ENCODE assay signal across 8 cellular contexts in the genomic region with DNA sequence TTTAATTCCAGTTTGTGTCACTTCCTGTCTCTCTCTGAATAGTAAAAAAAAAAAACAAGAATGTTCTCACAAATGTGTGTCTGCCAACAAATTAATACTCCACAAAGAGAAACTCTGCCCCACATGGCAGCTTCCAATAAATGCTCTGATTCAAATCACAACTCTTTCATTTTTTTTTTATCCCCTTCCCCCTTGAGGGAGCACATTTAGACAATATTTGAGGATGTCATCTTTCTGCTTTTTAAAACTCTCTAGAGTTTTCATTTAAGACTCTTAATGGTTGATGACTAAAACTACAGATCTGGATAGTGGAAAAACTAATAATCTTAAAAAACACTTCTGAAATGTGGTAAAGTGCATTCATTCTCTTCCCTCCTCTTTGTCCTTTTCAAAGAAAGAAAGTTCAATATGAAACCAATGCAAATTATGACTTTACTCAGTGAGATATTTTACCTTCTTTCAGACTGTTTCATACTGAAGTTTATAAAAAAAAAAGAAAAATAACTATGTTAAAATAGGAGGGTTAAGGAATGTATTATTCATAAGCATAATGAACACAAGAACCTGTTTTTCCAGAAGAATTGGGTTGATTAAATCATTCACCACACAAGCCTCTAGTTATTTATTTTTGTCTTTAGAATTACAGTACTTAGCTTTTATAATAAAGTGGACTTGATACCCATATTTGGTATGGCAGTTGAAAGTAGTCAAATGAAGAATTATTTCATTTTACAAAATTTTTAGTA. TPM values are rescaled to one million over a fixed set of nuclear protein-coding genes. Genes with fewer than 3 reads are reported as not detected.
A peak's percentile ranks its signal among the peaks of the same experiment; 100 is the strongest.
DNase-seq lines count a peak whose midpoint lies in the region; ATAC-seq and TF ChIP-seq lines count a peak whose summit lies in the region.

No MANE protein-coding gene starts in this region.

- peak; percentile 61 for ATAC-seq in CD8-positive, alpha-beta T cell
- peak; percentile 52 for ATAC-seq in GM21390 (IDR thresholded peaks at IDR 0.05; ENCODE audit: unreplicated experiment)
- peak; percentile 31 to 60 for ATAC-seq in lower lobe of right lung
- ATAC-seq in aorta (ENCODE audit: low FRiP score): peak; percentile 63

- POLR2A ChIA-PET in CD8-positive, alpha-beta T cell (lab: Charles Lee): interaction anchor here (0.6 to 1.1 kb wide), 5 partner anchors 40 to 273 kb away, joined by 3 to 8 read pairs (median 7); no protein-coding TSS in a partner anchor

- no peak for TF ChIP-seq CTCF in CD8-positive, alpha-beta T cell (IDR thresholded peaks at IDR 0.05)
- TF ChIP-seq CTCF in LNCaP clone FGC (IDR thresholded peaks at IDR 0.05; ENCODE audit: control insufficient read depth, extremely low read depth, insufficient read depth): no peak
- peak; percentile 30 for TF ChIP-seq CTCF in lower lobe of right lung (IDR thresholded peaks at IDR 0.05)
- no peak for TF ChIP-seq CTCF in glutamatergic neuron (IDR thresholded peaks at IDR 0.05; ENCODE audit: partially characterized antibody, unreplicated experiment)

- CTCF ChIA-PET in CD8-positive, alpha-beta T cell (lab: Charles Lee): interaction anchor here (0.7 to 1.3 kb wide), 4 partner anchors 8 to 160 kb away, joined by 3 to 6 read pairs (median 4); no protein-coding TSS in a partner anchor

- H3K36me3 Mint-ChIP-seq in CD8-positive, alpha-beta T cell: peaks cover 49% of the 10 kb centered on the region
- no peaks in the 10 kb centered on the region for H3K36me3 Mint-ChIP-seq in glutamatergic neuron (ENCODE audit: unreplicated experiment)

- no peaks in the 10 kb centered on the region for H3K36me3 ChIP-seq in CD8-positive, alpha-beta T cell (ENCODE audit: insufficient read depth, low read length)
- H3K36me3 ChIP-seq in lower lobe of right lung: no peaks in the 10 kb centered on the region
- H3K36me3 ChIP-seq in aorta (ENCODE audit: control insufficient read depth in 1 of 2, insufficient read depth in 2 of 2, low read length in 1 of 2): no peaks in the 10 kb centered on the region

- no peaks in the 10 kb centered on the region for H3K27me3 Mint-ChIP-seq in CD8-positive, alpha-beta T cell (ENCODE audit: low read depth)
- H3K27me3 Mint-ChIP-seq in glutamatergic neuron (ENCODE audit: unreplicated experiment): no peaks in the 10 kb centered on the region

- peak overlapping the region; percentile 86 for H3K27ac Mint-ChIP-seq in CD8-positive, alpha-beta T cell
- no peak overlapping the region for H3K27ac Mint-ChIP-seq in glutamatergic neuron (ENCODE audit: unreplicated experiment)

- peak overlapping the region; percentile 2 for H3K4me3 ChIP-seq in CD8-positive, alpha-beta T cell (ENCODE audit: low read depth, low read length)
- H3K4me3 ChIP-seq in LNCaP clone FGC (ENCODE audit: low read depth, low read length): peak overlapping the region; percentile 14; the same call in 1 of the 2 replicates
- peak overlapping the region; percentile 19 for H3K4me3 ChIP-seq in lower lobe of right lung
- H3K4me3 ChIP-seq in aorta (ENCODE audit: low read length in 2 of 2): no peak overlapping the region

- H3K4me1 ChIP-seq in CD8-positive, alpha-beta T cell (ENCODE audit: insufficient read depth, low read length): peaks cover 22% of the 10 kb centered on the region
- H3K4me1 ChIP-seq in lower lobe of right lung: peaks cover 56% of the 10 kb centered on the region
- peaks cover 0 to 11% of the 10 kb centered on the region in 2 donors for H3K4me1 ChIP-seq in aorta (ENCODE audit: control insufficient read depth in 1 of 2, insufficient read depth in 2 of 2, low read length in 2 of 2)

- no peaks in the 10 kb centered on the region for H3K9me3 ChIP-seq in CD8-positive, alpha-beta T cell (ENCODE audit: low read length)
- H3K9me3 ChIP-seq in lower lobe of right lung: no peaks in the 10 kb centered on the region
- H3K9me3 ChIP-seq in aorta (ENCODE audit: control insufficient read depth, low read length): no peaks in the 10 kb centered on the region

- H3K4me3 Mint-ChIP-seq in CD8-positive, alpha-beta T cell: peak overlapping the region; percentile 71
- no peak overlapping the region for H3K4me3 Mint-ChIP-seq in glutamatergic neuron (ENCODE audit: unreplicated experiment)

- H3K9me3 Mint-ChIP-seq in CD8-positive, alpha-beta T cell: no peaks in the 10 kb centered on the region
- no peaks in the 10 kb centered on the region for H3K9me3 Mint-ChIP-seq in glutamatergic neuron (ENCODE audit: unreplicated experiment)

- intact Hi-C loops in CD8-positive, alpha-beta T cell (cut with DNase I, micrococcal nuclease): loop anchor here in 1 of 2 experiments (2.0 kb wide), 3 partner anchors 15 to 49 kb away; no protein-coding TSS in a partner anchor
- intact Hi-C loops in lower lobe of right lung (cut with DNase I): loop anchor here (5.0 kb wide), 1 partner anchor 298 kb away; no protein-coding TSS in a partner anchor
- intact Hi-C loops in aorta (cut with DNase I): loop anchor here (5.0 kb wide), 2 partner anchors 42 to 48 kb away; a partner anchor contains a TSS

- in situ Hi-C loops in T47D (cut with HindIII; ENCODE audit: low pct_unique_long_range_greater_than_20kb, low sequenced_read_pairs): no loop called here

- DNase-seq in CD8-positive, alpha-beta T cell: no peak
- DNase-seq in LNCaP clone FGC (ENCODE audit: low read depth): peak; percentile 66
- peak; percentile 37 to 90 for DNase-seq in T47D (ENCODE audit: low read depth in 1 of 2, low spot score in 1 of 2)
- no peak for DNase-seq in lower lobe of right lung
- no peak for DNase-seq in aorta
- DNase-seq in glutamatergic neuron: no peak
- no peak for DNase-seq in SKM-1 (lab: John Stamatoyannopoulos, UW; ENCODE audit: unreplicated experiment)

- H3K27me3 ChIP-seq in CD8-positive, alpha-beta T cell (ENCODE audit: insufficient read depth, low read length): no peaks in the 10 kb centered on the region
- H3K27me3 ChIP-seq in lower lobe of right lung (ENCODE audit: low read depth) (no peaks in the 10 kb centered on the region), aorta (ENCODE audit: control insufficient read depth in 1 of 2, insufficient read depth in 2 of 2, low read length in 1 of 2) (no peaks in the 10 kb centered on the region)

- H3K27ac ChIP-seq in CD8-positive, alpha-beta T cell (ENCODE audit: low read depth, low read length): no peak overlapping the region
- H3K27ac ChIP-seq in lower lobe of right lung: peak overlapping the region; percentile 76
- H3K27ac ChIP-seq in aorta (ENCODE audit: low read depth in 1 of 2, low read length in 2 of 2): no peak overlapping the region

- peaks cover 57% of the 10 kb centered on the region for H3K4me1 Mint-ChIP-seq in CD8-positive, alpha-beta T cell (ENCODE audit: low read depth)
- H3K4me1 Mint-ChIP-seq in glutamatergic neuron (ENCODE audit: low read depth, unreplicated experiment): no peaks in the 10 kb centered on the region

RNA-seq across cellular contexts. Expression of a gene that starts 42.4 kb away (rescaled TPM):
- 10 to 100 TPM; 17.5 to 18.4 TPM for total RNA-seq in CD8-positive, alpha-beta T cell
- total RNA-seq in lower lobe of right lung (29.8 TPM), aorta (100 to 1,000 TPM in 1 of 2 donors, 10 to 100 TPM in 1; 66.2 to 143 TPM), glutamatergic neuron (ENCODE audit: unreplicated experiment) (1.1 TPM)
- 10 to 100 TPM in 1 of 2 donors, 1 to 10 TPM in 1; 7.8 to 33.2 TPM for polyA plus RNA-seq in aorta

Comparison
In these comparisons a context has a peak if more than half of its experiments do, and no peak if none do; other contexts are left out.
1. DNase-seq: peak in LNCaP clone FGC (single experiment) and T47D (2 of 2); none in CD8-positive, alpha-beta T cell (0 of 7), lower lobe of right lung (single experiment), aorta (0 of 2), glutamatergic neuron (single experiment) and SKM-1 (single experiment).
2. H3K4me3 ChIP-seq: peak in CD8-positive, alpha-beta T cell (single experiment), LNCaP clone FGC (single experiment) and lower lobe of right lung (single experiment); none in aorta (0 of 2).
3. Peak in every context shown above with its lines, with median percentiles within 50 percentile points of each other: ATAC-seq.